Comparison of ENCODE assay signal across 3 cellular contexts in the genomic region with DNA sequence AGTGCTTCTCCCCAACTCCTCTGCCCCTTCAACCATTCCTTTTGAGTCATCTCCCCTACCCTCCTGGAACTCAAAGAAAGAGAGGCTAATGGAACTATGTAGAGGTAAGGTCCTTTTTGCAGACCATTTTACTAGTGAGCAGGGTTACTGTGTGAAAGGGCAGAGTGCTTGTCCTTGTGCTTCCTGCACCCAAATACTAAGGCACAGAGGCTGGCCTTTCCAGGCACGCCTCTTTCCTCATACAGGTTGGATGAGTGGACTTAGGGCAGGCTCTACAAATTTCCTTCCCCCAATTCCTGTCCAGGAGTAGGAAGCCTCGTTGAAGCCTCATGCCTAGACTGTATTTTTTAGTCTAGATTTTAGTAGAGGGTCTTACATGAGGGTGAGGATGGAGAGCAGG.
A peak's percentile ranks its signal among the peaks of the same experiment; 100 is the strongest.
TF ChIP-seq lines count a peak whose summit lies in the region.

No MANE protein-coding gene starts in this region.

TF ChIP-seq in liver, 16 proteins besides CTCF, POLR2A, EP300 and RAD21:
- TF ChIP-seq, protein P1, sequence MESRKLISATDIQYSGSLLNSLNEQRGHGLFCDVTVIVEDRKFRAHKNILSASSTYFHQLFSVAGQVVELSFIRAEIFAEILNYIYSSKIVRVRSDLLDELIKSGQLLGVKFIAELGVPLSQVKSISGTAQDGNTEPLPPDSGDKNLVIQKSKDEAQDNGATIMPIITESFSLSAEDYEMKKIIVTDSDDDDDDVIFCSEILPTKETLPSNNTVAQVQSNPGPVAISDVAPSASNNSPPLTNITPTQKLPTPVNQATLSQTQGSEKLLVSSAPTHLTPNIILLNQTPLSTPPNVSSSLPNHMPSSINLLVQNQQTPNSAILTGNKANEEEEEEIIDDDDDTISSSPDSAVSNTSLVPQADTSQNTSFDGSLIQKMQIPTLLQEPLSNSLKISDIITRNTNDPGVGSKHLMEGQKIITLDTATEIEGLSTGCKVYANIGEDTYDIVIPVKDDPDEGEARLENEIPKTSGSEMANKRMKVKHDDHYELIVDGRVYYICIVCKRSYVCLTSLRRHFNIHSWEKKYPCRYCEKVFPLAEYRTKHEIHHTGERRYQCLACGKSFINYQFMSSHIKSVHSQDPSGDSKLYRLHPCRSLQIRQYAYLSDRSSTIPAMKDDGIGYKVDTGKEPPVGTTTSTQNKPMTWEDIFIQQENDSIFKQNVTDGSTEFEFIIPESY (IDR thresholded peaks at IDR 0.05) = no peak
- TF ChIP-seq, protein P2, sequence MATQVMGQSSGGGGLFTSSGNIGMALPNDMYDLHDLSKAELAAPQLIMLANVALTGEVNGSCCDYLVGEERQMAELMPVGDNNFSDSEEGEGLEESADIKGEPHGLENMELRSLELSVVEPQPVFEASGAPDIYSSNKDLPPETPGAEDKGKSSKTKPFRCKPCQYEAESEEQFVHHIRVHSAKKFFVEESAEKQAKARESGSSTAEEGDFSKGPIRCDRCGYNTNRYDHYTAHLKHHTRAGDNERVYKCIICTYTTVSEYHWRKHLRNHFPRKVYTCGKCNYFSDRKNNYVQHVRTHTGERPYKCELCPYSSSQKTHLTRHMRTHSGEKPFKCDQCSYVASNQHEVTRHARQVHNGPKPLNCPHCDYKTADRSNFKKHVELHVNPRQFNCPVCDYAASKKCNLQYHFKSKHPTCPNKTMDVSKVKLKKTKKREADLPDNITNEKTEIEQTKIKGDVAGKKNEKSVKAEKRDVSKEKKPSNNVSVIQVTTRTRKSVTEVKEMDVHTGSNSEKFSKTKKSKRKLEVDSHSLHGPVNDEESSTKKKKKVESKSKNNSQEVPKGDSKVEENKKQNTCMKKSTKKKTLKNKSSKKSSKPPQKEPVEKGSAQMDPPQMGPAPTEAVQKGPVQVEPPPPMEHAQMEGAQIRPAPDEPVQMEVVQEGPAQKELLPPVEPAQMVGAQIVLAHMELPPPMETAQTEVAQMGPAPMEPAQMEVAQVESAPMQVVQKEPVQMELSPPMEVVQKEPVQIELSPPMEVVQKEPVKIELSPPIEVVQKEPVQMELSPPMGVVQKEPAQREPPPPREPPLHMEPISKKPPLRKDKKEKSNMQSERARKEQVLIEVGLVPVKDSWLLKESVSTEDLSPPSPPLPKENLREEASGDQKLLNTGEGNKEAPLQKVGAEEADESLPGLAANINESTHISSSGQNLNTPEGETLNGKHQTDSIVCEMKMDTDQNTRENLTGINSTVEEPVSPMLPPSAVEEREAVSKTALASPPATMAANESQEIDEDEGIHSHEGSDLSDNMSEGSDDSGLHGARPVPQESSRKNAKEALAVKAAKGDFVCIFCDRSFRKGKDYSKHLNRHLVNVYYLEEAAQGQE (IDR thresholded peaks at IDR 0.05) = peak; percentile 25
- TF ChIP-seq HNF4A (conservative IDR thresholded peaks at IDR 0.05) (peak; percentile 74 to 79), RXRA (IDR thresholded peaks at IDR 0.05) (peak; percentile 85 to 93), SP1 (IDR thresholded peaks at IDR 0.05) (peak; percentile 55), FOXA2 (IDR thresholded peaks at IDR 0.05) (no peak), GABPA (IDR thresholded peaks at IDR 0.05 in 1 of 2, conservative IDR thresholded peaks at IDR 0.05 in 1 of 2) (no peak), YY1 (IDR thresholded peaks at IDR 0.05) (peak; percentile 23)
- TF ChIP-seq, protein P3, sequence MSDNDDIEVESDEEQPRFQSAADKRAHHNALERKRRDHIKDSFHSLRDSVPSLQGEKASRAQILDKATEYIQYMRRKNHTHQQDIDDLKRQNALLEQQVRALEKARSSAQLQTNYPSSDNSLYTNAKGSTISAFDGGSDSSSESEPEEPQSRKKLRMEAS (IDR thresholded peaks at IDR 0.05) = peak; percentile 37
TF ChIP-seq in liver: peak in this region for 6.

TF ChIP-seq in HepG2, 621 proteins besides CTCF, POLR2A, EP300 and RAD21:
- TF ChIP-seq, protein P4, sequence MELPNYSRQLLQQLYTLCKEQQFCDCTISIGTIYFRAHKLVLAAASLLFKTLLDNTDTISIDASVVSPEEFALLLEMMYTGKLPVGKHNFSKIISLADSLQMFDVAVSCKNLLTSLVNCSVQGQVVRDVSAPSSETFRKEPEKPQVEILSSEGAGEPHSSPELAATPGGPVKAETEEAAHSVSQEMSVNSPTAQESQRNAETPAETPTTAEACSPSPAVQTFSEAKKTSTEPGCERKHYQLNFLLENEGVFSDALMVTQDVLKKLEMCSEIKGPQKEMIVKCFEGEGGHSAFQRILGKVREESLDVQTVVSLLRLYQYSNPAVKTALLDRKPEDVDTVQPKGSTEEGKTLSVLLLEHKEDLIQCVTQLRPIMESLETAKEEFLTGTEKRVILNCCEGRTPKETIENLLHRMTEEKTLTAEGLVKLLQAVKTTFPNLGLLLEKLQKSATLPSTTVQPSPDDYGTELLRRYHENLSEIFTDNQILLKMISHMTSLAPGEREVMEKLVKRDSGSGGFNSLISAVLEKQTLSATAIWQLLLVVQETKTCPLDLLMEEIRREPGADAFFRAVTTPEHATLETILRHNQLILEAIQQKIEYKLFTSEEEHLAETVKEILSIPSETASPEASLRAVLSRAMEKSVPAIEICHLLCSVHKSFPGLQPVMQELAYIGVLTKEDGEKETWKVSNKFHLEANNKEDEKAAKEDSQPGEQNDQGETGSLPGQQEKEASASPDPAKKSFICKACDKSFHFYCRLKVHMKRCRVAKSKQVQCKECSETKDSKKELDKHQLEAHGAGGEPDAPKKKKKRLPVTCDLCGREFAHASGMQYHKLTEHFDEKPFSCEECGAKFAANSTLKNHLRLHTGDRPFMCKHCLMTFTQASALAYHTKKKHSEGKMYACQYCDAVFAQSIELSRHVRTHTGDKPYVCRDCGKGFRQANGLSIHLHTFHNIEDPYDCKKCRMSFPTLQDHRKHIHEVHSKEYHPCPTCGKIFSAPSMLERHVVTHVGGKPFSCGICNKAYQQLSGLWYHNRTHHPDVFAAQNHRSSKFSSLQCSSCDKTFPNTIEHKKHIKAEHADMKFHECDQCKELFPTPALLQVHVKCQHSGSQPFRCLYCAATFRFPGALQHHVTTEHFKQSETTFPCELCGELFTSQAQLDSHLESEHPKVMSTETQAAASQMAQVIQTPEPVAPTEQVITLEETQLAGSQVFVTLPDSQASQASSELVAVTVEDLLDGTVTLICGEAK (IDR thresholded peaks at IDR 0.05) = no peak
- TF ChIP-seq, protein P4 (CRISPR knock-in tag; IDR thresholded peaks at IDR 0.05) = no peak
- TF ChIP-seq NRL (CRISPR knock-in tag; IDR thresholded peaks at IDR 0.05; ENCODE audit: borderline replicate concordance) (no peak), TCF12 (IDR thresholded peaks at IDR 0.05) (no peak), TCF12 (CRISPR knock-in tag; IDR thresholded peaks at IDR 0.05) (no peak), MEIS1 (CRISPR knock-in tag; IDR thresholded peaks at IDR 0.05; ENCODE audit: borderline replicate concordance) (no peak)
- TF ChIP-seq, protein P5, sequence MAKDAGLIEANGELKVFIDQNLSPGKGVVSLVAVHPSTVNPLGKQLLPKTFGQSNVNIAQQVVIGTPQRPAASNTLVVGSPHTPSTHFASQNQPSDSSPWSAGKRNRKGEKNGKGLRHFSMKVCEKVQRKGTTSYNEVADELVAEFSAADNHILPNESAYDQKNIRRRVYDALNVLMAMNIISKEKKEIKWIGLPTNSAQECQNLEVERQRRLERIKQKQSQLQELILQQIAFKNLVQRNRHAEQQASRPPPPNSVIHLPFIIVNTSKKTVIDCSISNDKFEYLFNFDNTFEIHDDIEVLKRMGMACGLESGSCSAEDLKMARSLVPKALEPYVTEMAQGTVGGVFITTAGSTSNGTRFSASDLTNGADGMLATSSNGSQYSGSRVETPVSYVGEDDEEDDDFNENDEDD (CRISPR knock-in tag; IDR thresholded peaks at IDR 0.05; ENCODE audit: borderline replicate concordance) = no peak

TF ChIP-seq in SK-N-SH treated with all-trans-retinoic acid at 6 μM for 48 hours, 23 proteins besides CTCF, POLR2A, EP300 and RAD21 (continued from another document):
- TF ChIP-seq PPARA (CRISPR knock-in tag; IDR thresholded peaks at IDR 0.05; ENCODE audit: borderline replicate concordance) (no peak), ZC3H10 (CRISPR knock-in tag; IDR thresholded peaks at IDR 0.05) (no peak), ZNF70 (CRISPR knock-in tag; IDR thresholded peaks at IDR 0.05) (no peak), ISL1 (CRISPR knock-in tag; IDR thresholded peaks at IDR 0.05) (no peak)
- TF ChIP-seq, protein P6, sequence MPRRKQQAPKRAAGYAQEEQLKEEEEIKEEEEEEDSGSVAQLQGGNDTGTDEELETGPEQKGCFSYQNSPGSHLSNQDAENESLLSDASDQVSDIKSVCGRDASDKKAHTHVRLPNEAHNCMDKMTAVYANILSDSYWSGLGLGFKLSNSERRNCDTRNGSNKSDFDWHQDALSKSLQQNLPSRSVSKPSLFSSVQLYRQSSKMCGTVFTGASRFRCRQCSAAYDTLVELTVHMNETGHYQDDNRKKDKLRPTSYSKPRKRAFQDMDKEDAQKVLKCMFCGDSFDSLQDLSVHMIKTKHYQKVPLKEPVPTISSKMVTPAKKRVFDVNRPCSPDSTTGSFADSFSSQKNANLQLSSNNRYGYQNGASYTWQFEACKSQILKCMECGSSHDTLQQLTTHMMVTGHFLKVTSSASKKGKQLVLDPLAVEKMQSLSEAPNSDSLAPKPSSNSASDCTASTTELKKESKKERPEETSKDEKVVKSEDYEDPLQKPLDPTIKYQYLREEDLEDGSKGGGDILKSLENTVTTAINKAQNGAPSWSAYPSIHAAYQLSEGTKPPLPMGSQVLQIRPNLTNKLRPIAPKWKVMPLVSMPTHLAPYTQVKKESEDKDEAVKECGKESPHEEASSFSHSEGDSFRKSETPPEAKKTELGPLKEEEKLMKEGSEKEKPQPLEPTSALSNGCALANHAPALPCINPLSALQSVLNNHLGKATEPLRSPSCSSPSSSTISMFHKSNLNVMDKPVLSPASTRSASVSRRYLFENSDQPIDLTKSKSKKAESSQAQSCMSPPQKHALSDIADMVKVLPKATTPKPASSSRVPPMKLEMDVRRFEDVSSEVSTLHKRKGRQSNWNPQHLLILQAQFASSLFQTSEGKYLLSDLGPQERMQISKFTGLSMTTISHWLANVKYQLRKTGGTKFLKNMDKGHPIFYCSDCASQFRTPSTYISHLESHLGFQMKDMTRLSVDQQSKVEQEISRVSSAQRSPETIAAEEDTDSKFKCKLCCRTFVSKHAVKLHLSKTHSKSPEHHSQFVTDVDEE (CRISPR knock-in tag; IDR thresholded peaks at IDR 0.05) = no peak
